ENCODE assay signal across 1 cellular context in the genomic region with DNA sequence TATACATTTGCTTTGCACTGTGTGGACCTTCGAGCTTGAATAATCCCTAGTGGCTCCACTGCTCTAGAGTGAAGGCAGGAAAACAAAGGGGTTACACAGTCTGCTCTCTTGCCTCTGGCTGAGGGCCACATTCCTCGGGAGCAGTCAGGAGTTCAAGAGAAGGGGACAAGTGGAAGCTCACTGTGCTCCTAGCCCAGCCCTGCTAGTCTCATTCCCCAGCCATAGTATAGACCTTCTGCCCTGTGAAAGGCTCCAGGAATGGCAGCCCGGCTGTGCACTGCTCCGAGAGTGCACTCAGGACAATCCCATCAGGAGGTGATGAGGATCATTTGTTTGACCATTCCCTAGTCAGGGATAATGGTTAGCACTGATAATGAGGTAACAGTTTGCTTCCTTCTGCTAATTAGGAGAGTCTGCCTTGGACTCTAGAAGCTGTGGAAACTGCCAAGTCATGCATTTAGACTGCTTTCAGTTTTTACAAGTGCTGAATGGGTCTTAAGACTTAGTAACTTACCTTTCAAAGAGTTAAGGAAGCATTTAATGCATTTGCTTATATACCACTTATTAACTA.
TF ChIP-seq lines count a peak whose summit lies in the region.

No MANE protein-coding gene starts in this region.

TF ChIP-seq in K562, 482 proteins besides CTCF, POLR2A, EP300 and RAD21 (continued from another document):
- TF ChIP-seq CCAR2 (IDR thresholded peaks at IDR 0.05; ENCODE audit: low read depth, low read length) (no peak), ZNF408 (CRISPR knock-in tag; IDR thresholded peaks at IDR 0.05; ENCODE audit: low read depth) (no peak), KDM1A (IDR thresholded peaks at IDR 0.05) (no peak), ZNF584 (CRISPR knock-in tag; IDR thresholded peaks at IDR 0.05; ENCODE audit: low read depth) (no peak), EGR1 (conservative IDR thresholded peaks at IDR 0.05) (no peak), NCOA2 (IDR thresholded peaks at IDR 0.05; ENCODE audit: partially characterized antibody in 2 of 2) (no peak), MAFF (IDR thresholded peaks at IDR 0.05; ENCODE audit: low read length) (peak; percentile 94), PCBP1 (IDR thresholded peaks at IDR 0.05; ENCODE audit: low read depth, low read length, poor library complexity, severe bottlenecking) (no peak), BHLHE40 (IDR thresholded peaks at IDR 0.05; ENCODE audit: low read length) (no peak), NFE2 (IDR thresholded peaks at IDR 0.05; ENCODE audit: low read depth) (peak; percentile 92), ZZZ3 (IDR thresholded peaks at IDR 0.05) (no peak), ZNF316 (IDR thresholded peaks at IDR 0.05) (peak; percentile 97), HCFC1 (IDR thresholded peaks at IDR 0.05; ENCODE audit: low read depth, low read length) (no peak)
- TF ChIP-seq, protein P1, sequence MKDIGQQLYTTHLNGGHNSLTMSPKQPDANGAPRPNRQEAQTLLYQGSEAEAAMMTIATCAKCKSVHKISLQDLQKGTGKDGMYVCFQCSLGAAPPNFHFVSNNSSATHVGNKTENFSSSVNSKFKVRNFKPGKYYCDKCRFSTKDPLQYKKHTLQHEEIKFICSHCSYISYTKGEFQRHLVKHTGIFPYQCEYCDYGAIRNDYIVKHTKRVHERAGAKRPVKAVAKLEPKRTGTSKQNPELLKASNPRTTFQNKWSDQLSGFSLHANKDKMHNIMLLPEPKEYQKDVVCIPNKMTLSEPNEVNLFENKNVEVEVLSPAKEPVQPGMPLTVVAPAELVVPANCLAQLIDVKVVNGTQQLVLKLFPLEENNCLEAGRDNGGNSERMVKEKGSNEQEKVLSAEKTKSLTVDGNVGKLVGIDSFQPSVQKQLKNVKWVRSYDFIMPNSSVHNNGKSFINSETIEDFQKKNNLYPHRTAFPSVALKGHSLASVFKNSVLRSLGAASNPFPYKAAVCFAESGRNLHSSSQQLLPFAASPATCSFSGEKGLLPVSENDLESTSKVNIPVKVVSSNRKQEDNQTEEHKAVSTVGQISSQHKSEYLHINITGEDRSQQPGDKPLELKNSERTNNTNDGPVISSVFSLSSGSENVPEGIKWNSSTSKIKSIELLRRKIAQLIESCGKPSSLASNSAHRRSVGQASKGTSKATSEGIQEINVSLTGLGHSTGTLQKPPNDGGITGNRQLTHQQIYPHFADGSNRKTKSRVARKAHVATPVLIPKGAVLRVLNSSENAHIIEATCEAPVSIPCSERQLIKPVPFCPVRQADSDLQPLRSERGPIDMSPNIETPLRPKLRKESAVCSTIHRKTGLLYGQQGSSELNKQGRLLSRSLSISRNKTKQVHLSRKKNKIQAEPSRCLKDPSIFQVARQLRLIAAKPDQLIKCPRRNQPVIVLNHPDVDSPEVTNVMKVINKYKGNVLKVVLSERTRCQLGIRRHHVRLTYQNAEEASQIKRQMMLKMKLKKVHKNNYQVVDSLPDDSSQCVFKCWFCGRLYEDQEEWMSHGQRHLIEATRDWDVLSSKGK (CRISPR knock-in tag; IDR thresholded peaks at IDR 0.05), result no peak
- TF ChIP-seq, protein P2, sequence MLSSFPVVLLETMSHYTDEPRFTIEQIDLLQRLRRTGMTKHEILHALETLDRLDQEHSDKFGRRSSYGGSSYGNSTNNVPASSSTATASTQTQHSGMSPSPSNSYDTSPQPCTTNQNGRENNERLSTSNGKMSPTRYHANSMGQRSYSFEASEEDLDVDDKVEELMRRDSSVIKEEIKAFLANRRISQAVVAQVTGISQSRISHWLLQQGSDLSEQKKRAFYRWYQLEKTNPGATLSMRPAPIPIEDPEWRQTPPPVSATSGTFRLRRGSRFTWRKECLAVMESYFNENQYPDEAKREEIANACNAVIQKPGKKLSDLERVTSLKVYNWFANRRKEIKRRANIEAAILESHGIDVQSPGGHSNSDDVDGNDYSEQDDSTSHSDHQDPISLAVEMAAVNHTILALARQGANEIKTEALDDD (IDR thresholded peaks at IDR 0.05), result peak; percentile 61; the same call in 1 of the 2 replicates
- TF ChIP-seq, protein P3, sequence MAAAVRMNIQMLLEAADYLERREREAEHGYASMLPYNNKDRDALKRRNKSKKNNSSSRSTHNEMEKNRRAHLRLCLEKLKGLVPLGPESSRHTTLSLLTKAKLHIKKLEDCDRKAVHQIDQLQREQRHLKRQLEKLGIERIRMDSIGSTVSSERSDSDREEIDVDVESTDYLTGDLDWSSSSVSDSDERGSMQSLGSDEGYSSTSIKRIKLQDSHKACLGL (CRISPR knock-in tag; IDR thresholded peaks at IDR 0.05; ENCODE audit: borderline replicate concordance, poor library complexity, severe bottlenecking), result no peak
- TF ChIP-seq, protein P4, sequence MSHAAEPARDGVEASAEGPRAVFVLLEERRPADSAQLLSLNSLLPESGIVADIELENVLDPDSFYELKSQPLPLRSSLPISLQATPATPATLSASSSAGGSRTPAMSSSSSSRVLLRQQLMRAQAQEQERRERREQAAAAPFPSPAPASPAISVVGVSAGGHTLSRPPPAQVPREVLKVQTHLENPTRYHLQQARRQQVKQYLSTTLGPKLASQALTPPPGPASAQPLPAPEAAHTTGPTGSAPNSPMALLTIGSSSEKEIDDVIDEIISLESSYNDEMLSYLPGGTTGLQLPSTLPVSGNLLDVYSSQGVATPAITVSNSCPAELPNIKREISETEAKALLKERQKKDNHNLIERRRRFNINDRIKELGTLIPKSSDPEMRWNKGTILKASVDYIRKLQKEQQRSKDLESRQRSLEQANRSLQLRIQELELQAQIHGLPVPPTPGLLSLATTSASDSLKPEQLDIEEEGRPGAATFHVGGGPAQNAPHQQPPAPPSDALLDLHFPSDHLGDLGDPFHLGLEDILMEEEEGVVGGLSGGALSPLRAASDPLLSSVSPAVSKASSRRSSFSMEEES (CRISPR knock-in tag; IDR thresholded peaks at IDR 0.05), result no peak
- TF ChIP-seq, protein P5, sequence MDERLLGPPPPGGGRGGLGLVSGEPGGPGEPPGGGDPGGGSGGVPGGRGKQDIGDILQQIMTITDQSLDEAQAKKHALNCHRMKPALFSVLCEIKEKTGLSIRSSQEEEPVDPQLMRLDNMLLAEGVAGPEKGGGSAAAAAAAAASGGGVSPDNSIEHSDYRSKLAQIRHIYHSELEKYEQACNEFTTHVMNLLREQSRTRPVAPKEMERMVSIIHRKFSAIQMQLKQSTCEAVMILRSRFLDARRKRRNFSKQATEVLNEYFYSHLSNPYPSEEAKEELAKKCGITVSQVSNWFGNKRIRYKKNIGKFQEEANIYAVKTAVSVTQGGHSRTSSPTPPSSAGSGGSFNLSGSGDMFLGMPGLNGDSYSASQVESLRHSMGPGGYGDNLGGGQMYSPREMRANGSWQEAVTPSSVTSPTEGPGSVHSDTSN (CRISPR knock-in tag; IDR thresholded peaks at IDR 0.05; ENCODE audit: low read depth), result no peak
- TF ChIP-seq, protein P5 (tag; conservative IDR thresholded peaks at IDR 0.05; ENCODE audit: low read depth), result no peak
